Comparison of ENCODE assay signal across 29 cellular contexts in the genomic region with DNA sequence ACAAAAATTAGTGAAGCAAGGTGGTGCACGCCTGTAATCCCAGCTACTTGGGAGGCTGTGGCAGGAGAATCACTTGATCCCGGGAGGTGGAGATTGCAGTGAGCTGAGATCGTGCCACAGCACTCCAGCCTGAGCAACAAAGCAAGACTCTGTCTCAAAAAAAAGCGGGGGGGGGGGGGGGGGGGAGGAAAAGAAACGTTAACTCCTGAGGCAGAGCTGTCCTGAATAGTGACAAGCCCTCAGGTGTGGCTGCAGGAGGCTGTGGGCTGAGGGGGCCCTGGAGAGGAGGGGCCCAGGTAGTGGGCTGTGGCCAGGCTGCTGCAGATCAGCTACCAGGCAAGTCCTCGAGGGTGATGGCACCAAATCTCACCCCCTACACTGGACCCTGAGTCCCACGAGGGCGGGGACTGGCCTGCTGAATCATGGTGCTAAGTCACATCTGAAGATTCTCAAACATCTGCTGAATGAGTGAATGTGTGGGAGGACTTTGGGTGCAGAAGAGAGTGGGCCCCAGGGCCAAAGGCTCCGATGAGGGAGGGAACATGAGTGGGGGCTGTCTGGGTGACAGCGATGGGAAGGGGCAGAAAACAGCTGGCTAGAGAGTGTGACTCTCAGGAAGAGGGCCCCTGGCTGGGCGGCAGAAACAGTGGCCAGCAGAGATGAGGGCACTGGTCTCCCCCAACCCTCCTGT. TPM values are rescaled to one million over a fixed set of nuclear protein-coding genes. Genes with fewer than 3 reads are reported as not detected.
DNase-seq lines count a peak whose midpoint lies in the region; ATAC-seq and TF ChIP-seq lines count a peak whose summit lies in the region.
"Had no signal": no experiment of that assay in that cellular context is flagged by ENCODE, and none has a peak within 500 bp of the region (broad histone marks: within the 10 kb centered on the region; RNA-seq: fewer than 3 reads in every experiment).

No MANE protein-coding gene starts in this region.

- H3K9me3 Mint-ChIP-seq in activated CD8-positive, alpha-beta T cell treated with anti-CD3 and anti-CD28 coated beads for 36 hours, result no peaks in the 10 kb centered on the region
- H3K9me3 Mint-ChIP-seq in activated CD8-positive, alpha-beta T cell treated with anti-CD3 and anti-CD28 coated beads, Interleukin-2, amount 10 ng/mL, durations not matched to agents 7 days and 5 days (ENCODE audit: insufficient read depth), result no peaks in the 10 kb centered on the region
- H3K9me3 Mint-ChIP-seq: activated naive CD4-positive, alpha-beta T cell treated with anti-CD3 and anti-CD28 coated beads, Interleukin-2, amount 50 U/mL, for 24 hours; immature natural killer cell; T-helper 1 cell treated with Interleukin-12 subunit alpha and Interleukin-12 subunit beta and Interleukin-4 antibody, amounts not matched to agents 30 μg/mL and 1 μg/mL, for 36 hours had no signal

- H3K4me3 ChIP-seq in epithelial cell of esophagus (ENCODE audit: low read length) (no peak overlapping the region), upper lobe of right lung (no peak overlapping the region)
- H3K4me3 ChIP-seq: GM12878, SK-N-MC, upper lobe of left lung had no signal

- H3K27me3 Mint-ChIP-seq in activated CD8-positive, alpha-beta T cell treated with anti-CD3 and anti-CD28 coated beads for 36 hours, result peaks cover 2% of the 10 kb centered on the region
- peaks cover 6% of the 10 kb centered on the region for H3K27me3 Mint-ChIP-seq in activated CD8-positive, alpha-beta T cell treated with anti-CD3 and anti-CD28 coated beads, Interleukin-2, amount 10 ng/mL, durations not matched to agents 7 days and 5 days (ENCODE audit: low read depth)
- H3K27me3 Mint-ChIP-seq: activated naive CD4-positive, alpha-beta T cell treated with anti-CD3 and anti-CD28 coated beads, Interleukin-2, amount 50 U/mL, for 24 hours had no signal

- no peaks in the 10 kb centered on the region for H3K36me3 ChIP-seq in upper lobe of right lung
- H3K36me3 ChIP-seq: upper lobe of left lung had no signal

- no peaks in the 10 kb centered on the region for H3K4me1 ChIP-seq in upper lobe of right lung
- H3K4me1 ChIP-seq: upper lobe of left lung had no signal

- no peak overlapping the region for H3K27ac Mint-ChIP-seq in activated CD8-positive, alpha-beta T cell treated with anti-CD3 and anti-CD28 coated beads for 36 hours
- H3K27ac Mint-ChIP-seq in activated CD8-positive, alpha-beta T cell treated with anti-CD3 and anti-CD28 coated beads, Interleukin-2, amount 10 ng/mL, durations not matched to agents 7 days and 5 days, result no peak overlapping the region
- H3K27ac Mint-ChIP-seq: activated naive CD4-positive, alpha-beta T cell treated with anti-CD3 and anti-CD28 coated beads, Interleukin-2, amount 50 U/mL, for 24 hours; B cell; immature natural killer cell; T-helper 1 cell treated with Interleukin-12 subunit alpha and Interleukin-12 subunit beta and Interleukin-4 antibody, amounts not matched to agents 30 μg/mL and 1 μg/mL, for 36 hours had no signal

- ATAC-seq in activated CD8-positive, alpha-beta T cell treated with anti-CD3 and anti-CD28 coated beads for 36 hours, result peak; percentile 24
- no peak for ATAC-seq in activated CD8-positive, alpha-beta T cell treated with anti-CD3 and anti-CD28 coated beads, Interleukin-2, amount 10 ng/mL, durations not matched to agents 7 days and 5 days
- ATAC-seq in upper lobe of right lung, result peak; percentile 7
- ATAC-seq: GM12878, left lobe of liver had no signal

- H3K9me3 ChIP-seq in upper lobe of right lung, result no peaks in the 10 kb centered on the region
- H3K9me3 ChIP-seq: upper lobe of left lung had no signal

- CTCF ChIA-PET in activated CD8-positive, alpha-beta T cell treated with anti-CD3 and anti-CD28 coated beads for 36 hours (lab: Charles Lee), result interaction anchor here (0.8 to 1.2 kb wide), 3 partner anchors 9 to 665 kb away, joined by 3 read pairs; no protein-coding TSS in a partner anchor
- CTCF ChIA-PET in activated CD8-positive, alpha-beta T cell treated with anti-CD3 and anti-CD28 coated beads, Interleukin-2, amount 10 ng/mL, durations not matched to agents 7 days and 5 days (lab: Charles Lee), result interaction anchor here (2.1 kb wide), 1 partner anchor 16 kb away, joined by 14 read pairs; no protein-coding TSS in a partner anchor

- no peak overlapping the region for H3K27ac ChIP-seq in upper lobe of right lung
- H3K27ac ChIP-seq: 22Rv1, SK-N-MC, upper lobe of left lung had no signal

- H3K36me3 Mint-ChIP-seq in activated CD8-positive, alpha-beta T cell treated with anti-CD3 and anti-CD28 coated beads for 36 hours (ENCODE audit: low read depth), result no peaks in the 10 kb centered on the region
- H3K36me3 Mint-ChIP-seq in activated CD8-positive, alpha-beta T cell treated with anti-CD3 and anti-CD28 coated beads, Interleukin-2, amount 10 ng/mL, durations not matched to agents 7 days and 5 days (ENCODE audit: low read depth), result no peaks in the 10 kb centered on the region
- H3K36me3 Mint-ChIP-seq: activated naive CD4-positive, alpha-beta T cell treated with anti-CD3 and anti-CD28 coated beads, Interleukin-2, amount 50 U/mL, for 24 hours; immature natural killer cell had no signal

- H3K4me3 Mint-ChIP-seq in activated CD8-positive, alpha-beta T cell treated with anti-CD3 and anti-CD28 coated beads for 36 hours, result no peak overlapping the region
- H3K4me3 Mint-ChIP-seq in activated CD8-positive, alpha-beta T cell treated with anti-CD3 and anti-CD28 coated beads, Interleukin-2, amount 10 ng/mL, durations not matched to agents 7 days and 5 days, result no peak overlapping the region
- H3K4me3 Mint-ChIP-seq: activated naive CD4-positive, alpha-beta T cell treated with anti-CD3 and anti-CD28 coated beads, Interleukin-2, amount 50 U/mL, for 24 hours; B cell; immature natural killer cell; T-helper 1 cell treated with Interleukin-12 subunit alpha and Interleukin-12 subunit beta and Interleukin-4 antibody, amounts not matched to agents 30 μg/mL and 1 μg/mL, for 36 hours had no signal

- no peaks in the 10 kb centered on the region for H3K27me3 ChIP-seq in upper lobe of right lung
- H3K27me3 ChIP-seq: upper lobe of left lung had no signal

- TF ChIP-seq CTCF in activated CD8-positive, alpha-beta T cell treated with anti-CD3 and anti-CD28 coated beads for 36 hours (IDR thresholded peaks at IDR 0.05), result no peak
- TF ChIP-seq CTCF in epithelial cell of esophagus (IDR thresholded peaks at IDR 0.05; ENCODE audit: insufficient read depth, low read depth, low read length, missing control alignments) (no peak), upper lobe of right lung (IDR thresholded peaks at IDR 0.05) (no peak)

- no peak for DNase-seq in activated CD8-positive, alpha-beta T cell treated with anti-CD3 and anti-CD28 coated beads for 36 hours
- DNase-seq in activated CD8-positive, alpha-beta T cell treated with anti-CD3 and anti-CD28 coated beads, Interleukin-2, amount 10 ng/mL, durations not matched to agents 7 days and 5 days, result no peak
- DNase-seq in NCI-H226, result peak; percentile 27
- peak; percentile 21 for DNase-seq in epithelial cell of esophagus (ENCODE audit: low read depth)
- DNase-seq in upper lobe of right lung, result no peak
- no peak for DNase-seq in NCI-H2107 (lab: John Stamatoyannopoulos, UW)
- no peak for DNase-seq in NCI-H2227 (lab: John Stamatoyannopoulos, UW; ENCODE audit: unreplicated experiment)
- DNase-seq in NCI-H2171 (lab: John Stamatoyannopoulos, UW), result no peak
- DNase-seq: activated CD4-positive, alpha-beta T cell treated with anti-CD3 and anti-CD28 coated beads for 48 hours; aorta; central memory CD4-positive, alpha-beta T cell; DMS53; H7; immature natural killer cell; mesenchymal stem cell; NCI-H1436; NCI-H526; nucleus accumbens; small intestine; stimulated activated CD4-positive, alpha-beta T cell treated with anti-CD3 and anti-CD28 coated beads, Interleukin-1b, Interleukin-23, amount 100 ng/mL, for 48 hours; upper lobe of left lung had no signal

- peaks cover 6% of the 10 kb centered on the region for H3K4me1 Mint-ChIP-seq in activated CD8-positive, alpha-beta T cell treated with anti-CD3 and anti-CD28 coated beads for 36 hours (ENCODE audit: low read depth)
- H3K4me1 Mint-ChIP-seq in activated CD8-positive, alpha-beta T cell treated with anti-CD3 and anti-CD28 coated beads, Interleukin-2, amount 10 ng/mL, durations not matched to agents 7 days and 5 days (ENCODE audit: low read depth), result peaks cover 5% of the 10 kb centered on the region
- H3K4me1 Mint-ChIP-seq: activated naive CD4-positive, alpha-beta T cell treated with anti-CD3 and anti-CD28 coated beads, Interleukin-2, amount 50 U/mL, for 24 hours; B cell; immature natural killer cell had no signal

- POLR2A ChIA-PET in activated CD8-positive, alpha-beta T cell treated with anti-CD3 and anti-CD28 coated beads for 36 hours (lab: Charles Lee), result no interaction called here
- POLR2A ChIA-PET in activated CD8-positive, alpha-beta T cell treated with anti-CD3 and anti-CD28 coated beads, Interleukin-2, amount 10 ng/mL, durations not matched to agents 7 days and 5 days (lab: Charles Lee), result no interaction called here

- intact Hi-C loops in activated CD8-positive, alpha-beta T cell treated with anti-CD3 and anti-CD28 coated beads for 36 hours (cut with micrococcal nuclease), result no loop called here
- intact Hi-C loops in upper lobe of right lung (cut with DNase I), result no loop called here

RNA-seq across cellular contexts. Expression of a gene that starts 24.6 kb away (rescaled TPM):
- total RNA-seq in activated CD8-positive, alpha-beta T cell treated with anti-CD3 and anti-CD28 coated beads for 36 hours, result 1 to 10 TPM; 5.5 to 5.9 TPM
- total RNA-seq in activated CD8-positive, alpha-beta T cell treated with anti-CD3 and anti-CD28 coated beads, Interleukin-2, amount 10 ng/mL, durations not matched to agents 7 days and 5 days, result 1 to 10 TPM; 2.3 to 3.3 TPM
- not detected for total RNA-seq in upper lobe of right lung
- total RNA-seq: aorta, dermis microvascular lymphatic vessel endothelial cell had no signal

RNA-seq across cellular contexts. Expression of a gene that starts 51.4 kb away (rescaled TPM):
- total RNA-seq in activated CD8-positive, alpha-beta T cell treated with anti-CD3 and anti-CD28 coated beads for 36 hours, result under 1 TPM; 0.63 to 0.95 TPM
- under 1 TPM; 0.37 to 0.73 TPM for total RNA-seq in activated CD8-positive, alpha-beta T cell treated with anti-CD3 and anti-CD28 coated beads, Interleukin-2, amount 10 ng/mL, durations not matched to agents 7 days and 5 days
- 0.29 TPM for total RNA-seq in upper lobe of right lung
- total RNA-seq: dermis microvascular lymphatic vessel endothelial cell had no signal

RNA-seq across cellular contexts. Expression of a gene that starts 57.3 kb away (rescaled TPM):
- total RNA-seq in activated CD8-positive, alpha-beta T cell treated with anti-CD3 and anti-CD28 coated beads for 36 hours, result 10 to 100 TPM; 12.4 to 12.8 TPM
- total RNA-seq in activated CD8-positive, alpha-beta T cell treated with anti-CD3 and anti-CD28 coated beads, Interleukin-2, amount 10 ng/mL, durations not matched to agents 7 days and 5 days, result 10 to 100 TPM; 14.0 to 14.3 TPM
- 13.6 TPM for total RNA-seq in upper lobe of right lung

RNA-seq across cellular contexts. Expression of a gene that starts 59.5 kb away (rescaled TPM):
- total RNA-seq in activated CD8-positive, alpha-beta T cell treated with anti-CD3 and anti-CD28 coated beads for 36 hours, result 10 to 100 TPM; 49.6 to 52.4 TPM
- total RNA-seq in activated CD8-positive, alpha-beta T cell treated with anti-CD3 and anti-CD28 coated beads, Interleukin-2, amount 10 ng/mL, durations not matched to agents 7 days and 5 days, result 10 to 100 TPM; 63.0 to 63.4 TPM
- 134 TPM for total RNA-seq in upper lobe of right lung

Comparison
In these comparisons a context has a peak if more than half of its experiments do, and no peak if none do; other contexts are left out.
1. DNase-seq: peak in NCI-H226 (single experiment) and epithelial cell of esophagus (single experiment); none in activated CD8-positive, alpha-beta T cell treated with anti-CD3 and anti-CD28 coated beads for 36 hours (single experiment), activated CD8-positive, alpha-beta T cell treated with anti-CD3 and anti-CD28 coated beads, Interleukin-2, amount 10 ng/mL, durations not matched to agents 7 days and 5 days (single experiment), upper lobe of right lung (single experiment), NCI-H2107 (single experiment), NCI-H2227 (single experiment) and NCI-H2171 (single experiment).